ENCODE assay signal across 8 cellular contexts in the genomic region with DNA sequence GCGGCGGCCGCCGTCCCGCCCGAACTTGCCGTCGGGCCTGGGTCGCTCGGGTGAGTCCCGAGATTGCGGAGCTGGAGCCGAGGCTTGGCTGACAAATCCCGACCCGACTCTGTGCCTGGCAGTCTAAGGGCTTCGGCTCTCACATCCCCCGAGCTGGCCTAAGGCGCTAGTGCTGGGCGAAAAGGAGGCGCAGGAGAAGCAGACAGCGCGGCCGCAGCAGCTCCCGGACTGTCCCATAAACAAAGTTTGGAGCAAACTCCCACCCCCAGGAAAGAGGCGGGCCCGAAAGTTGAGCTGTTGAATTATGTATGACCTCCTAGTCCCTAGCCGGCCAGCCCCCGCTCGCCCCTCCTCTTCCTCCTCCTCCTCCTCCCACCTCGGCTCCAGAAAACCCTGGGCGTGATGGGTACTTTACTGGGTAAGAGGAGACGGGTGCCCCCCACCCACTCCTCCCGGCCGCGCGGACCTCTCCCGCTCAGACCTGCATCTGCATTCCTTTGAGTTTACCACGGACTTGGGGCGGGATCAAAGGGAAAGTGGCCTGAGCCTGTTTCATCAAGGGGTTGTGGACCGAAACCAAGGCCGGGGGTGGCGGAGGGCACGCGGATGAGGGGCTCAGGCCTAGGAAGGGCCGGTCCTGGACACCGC. TPM values are rescaled to one million over a fixed set of nuclear protein-coding genes. Genes with fewer than 3 reads are reported as not detected.
DNase-seq lines count a peak whose midpoint lies in the region; ATAC-seq and TF ChIP-seq lines count a peak whose summit lies in the region.

Gene WWTR1, minus strand, starts transcription at position 230 of the 648 bp plus-strand sequence. CDS start 719 bp downstream, outside the sequence.

- H2AFZ ChIP-seq in hepatocyte: peak within 1 kb of the TSS; percentile 43

- H3K4me2 ChIP-seq in hepatocyte: peak within 1 kb of the TSS; percentile 91

- POLR2A ChIA-PET in RWPE1 (lab: Yijun Ruan, JAX; ENCODE audit: low non-redundant PET): interaction anchor here (0.6 to 1.2 kb wide), 6 partner anchors 10 to 579 kb away, joined by 3 to 5 read pairs (median 3); no protein-coding TSS in a partner anchor

- DNase-seq in CMK (ENCODE audit: low read depth) (peak; percentile 1), RWPE1 (ENCODE audit: low spot score) (peak; percentile 92), body of pancreas (peak; percentile 86 to 92 (median 92)), hepatocyte (ENCODE audit: low spot score) (peak; percentile 93), prostate gland (ENCODE audit: low spot score) (peak; percentile 98), DMS79 treated with DMSO at 0.1 percent for 48 hours (lab: John Stamatoyannopoulos, UW) (no peak)

- peaks cover 7% of the 10 kb centered on the region for H4K20me1 ChIP-seq in hepatocyte (ENCODE audit: insufficient read depth, poor library complexity, severe bottlenecking)

- TF ChIP-seq POLR2A in body of pancreas (IDR thresholded peaks at IDR 0.05) (peak; percentile 75 to 92 (median 91)), prostate gland (IDR thresholded peaks at IDR 0.05) (peak; percentile 98)

- H3K27ac ChIP-seq in RWPE1 (peak within 1 kb of the TSS; percentile 96), body of pancreas (peak within 1 kb of the TSS; percentile 87 to 95 (median 92)), hepatocyte (peak within 1 kb of the TSS; percentile 99), prostate gland (peak within 1 kb of the TSS; percentile 99)

- no peaks in the 10 kb centered on the region for H3K9me3 ChIP-seq in body of pancreas
- H3K9me3 ChIP-seq in hepatocyte (ENCODE audit: low read depth): no peaks in the 10 kb centered on the region
- H3K9me3 ChIP-seq in prostate gland: no peaks in the 10 kb centered on the region

- H3K9me2 ChIP-seq in hepatocyte (replicated peaks; ENCODE audit: insufficient read depth): no peaks in the 10 kb centered on the region

- H3K36me3 ChIP-seq in body of pancreas (replicated peaks in 1 of 2; ENCODE audit: insufficient read depth in 1 of 2, low read depth in 2 of 2) (no peaks in the 10 kb centered on the region), hepatocyte (replicated peaks; ENCODE audit: insufficient read depth, low read depth) (no peaks in the 10 kb centered on the region), prostate gland (no peaks in the 10 kb centered on the region)

- H3K4me3 ChIP-seq in body of pancreas: peak within 1 kb of the TSS; percentile 10 to 81
- H3K4me3 ChIP-seq in hepatocyte: peak within 1 kb of the TSS; percentile 79
- H3K4me3 ChIP-seq in prostate gland: peak within 1 kb of the TSS; percentile 65 to 72

- TF ChIP-seq CTCF in RWPE1 (conservative IDR thresholded peaks at IDR 0.05; ENCODE audit: low read depth) (no peak), body of pancreas (IDR thresholded peaks at IDR 0.05) (no peak), hepatocyte (IDR thresholded peaks at IDR 0.05; ENCODE audit: poor library complexity) (no peak), prostate gland (IDR thresholded peaks at IDR 0.05) (no peak)

- intact Hi-C loops in body of pancreas (cut with DNase I) (no loop called here), prostate gland (cut with DNase I) (loop anchor here (5.0 to 10.0 kb wide), 3 partner anchors 81 to 157 kb away; partner anchors contain the start of gene RNF13)

- H3K4me1 ChIP-seq in body of pancreas (peaks cover 12% of the 10 kb centered on the region), hepatocyte (ENCODE audit: insufficient read depth) (peaks cover 34% of the 10 kb centered on the region), prostate gland (replicated peaks) (no peaks in the 10 kb centered on the region)

- no peaks in the 10 kb centered on the region for H3K27me3 ChIP-seq in body of pancreas
- no peaks in the 10 kb centered on the region for H3K27me3 ChIP-seq in hepatocyte
- H3K27me3 ChIP-seq in prostate gland (replicated peaks; ENCODE audit: insufficient read depth): no peaks in the 10 kb centered on the region

- H3K79me2 ChIP-seq in hepatocyte: peaks cover 46% of the 10 kb centered on the region

- WGBS in body of pancreas, 2 donors: 0 to 3% methylated on average over 5 to 45 of the region's 46 CpGs
- 1% methylated on average over 39 of the region's 46 CpGs for WGBS in hepatocyte (ENCODE audit: low lambda C conversion rate, missing lambda C conversion rate)
- WGBS in prostate gland: under 1% methylated on average over 46 of the region's 46 CpGs

- ATAC-seq in GM19328 (IDR thresholded peaks at IDR 0.05; ENCODE audit: unreplicated experiment) (peak; percentile 72), HG03354 (IDR thresholded peaks at IDR 0.05; ENCODE audit: poor library complexity, severe bottlenecking, unreplicated experiment) (peak; percentile 63), body of pancreas (peak; percentile 85)

- CTCF ChIA-PET in RWPE1 (lab: Yijun Ruan, JAX): interaction anchor here (0.8 to 2.0 kb wide), 3 partner anchors 89 to 287 kb away, joined by 3 to 9 read pairs (median 8); no protein-coding TSS in a partner anchor

RNA-seq across cellular contexts. Expression of gene WWTR1, which starts in this region (rescaled TPM):
- 10 to 100 TPM; 46.2 to 64.3 TPM for total RNA-seq in body of pancreas
- 54.7 and 55.8 TPM in 2 replicates for total RNA-seq in hepatocyte
- 40.5 and 40.6 TPM in 2 replicates for polyA plus RNA-seq in hepatocyte
- total RNA-seq in prostate gland: 10 to 100 TPM; 47.5 to 79.4 TPM
